20 cellular contexts compared by ENCODE assay signal in genomic region chr11:20623258-20623657, GRCh38. TPM values are rescaled to one million over a fixed set of nuclear protein-coding genes. Genes with fewer than 3 reads are reported as not detected.
DNase-seq lines count a peak whose midpoint lies in the region; ATAC-seq and TF ChIP-seq lines count a peak whose summit lies in the region.
"Had no signal": no experiment of that assay in that cellular context is flagged by ENCODE, and none has a peak within 500 bp of the region (broad histone marks: within the 10 kb centered on the region; RNA-seq: fewer than 3 reads in every experiment).

No MANE protein-coding gene starts in this region.

- ATAC-seq in left cardiac atrium (peak; percentile 38 to 78), Right ventricle myocardium inferior (no peak), PC-3 (no peak)
- ATAC-seq: GM12878, GM23338, HepG2 had no signal

- H3K9me3 Mint-ChIP-seq in neural crest cell, result no peaks in the 10 kb centered on the region
- H3K9me3 Mint-ChIP-seq: GM23338 had no signal

- no TSS peak for BruUV-seq in PC-3 (replicated peaks; lab: Mats Ljungman, UMichigan)

- no peak overlapping the region for H3K4me3 ChIP-seq in PC-3 (ENCODE audit: low read length)
- H3K4me3 ChIP-seq: BLaER1 treated with 17β-estradiol and CSF1 and Interleukin-3, amounts not matched to agents 10 nM and 100 nM; GM12878; GM23338 had no signal

- TF ChIP-seq CTCF in neural crest cell (conservative IDR thresholded peaks at IDR 0.05) (no peak), PC-3 (conservative IDR thresholded peaks at IDR 0.05; ENCODE audit: low read depth, low read length) (no peak)

- H3K9me3 ChIP-seq in PC-3 (ENCODE audit: low read length), result no peaks in the 10 kb centered on the region
- H3K9me3 ChIP-seq: BLaER1 treated with 17β-estradiol and CSF1 and Interleukin-3, amounts not matched to agents 10 nM and 100 nM had no signal

- H3F3A ChIP-seq in PC-3 (ENCODE audit: low read length, unreplicated experiment), result no peaks in the 10 kb centered on the region

- H3K9ac ChIP-seq in PC-3 (ENCODE audit: low read length), result no peak overlapping the region
- H3K9ac ChIP-seq: BLaER1 treated with 17β-estradiol and CSF1 and Interleukin-3, amounts not matched to agents 10 nM and 100 nM had no signal

- H3K36me3 Mint-ChIP-seq in neural crest cell (ENCODE audit: low read depth), result no peaks in the 10 kb centered on the region

- H3K4me1 Mint-ChIP-seq in neural crest cell, result no peaks in the 10 kb centered on the region

- H3K4me1 ChIP-seq in PC-3 (ENCODE audit: insufficient read depth, low read length), result no peaks in the 10 kb centered on the region

- DNase-seq in left cardiac atrium (no peak), Right ventricle myocardium inferior (ENCODE audit: missing footprints) (no peak), MV-4-11 (lab: John Stamatoyannopoulos, UW) (peak; percentile 62), RPMI8226 (peak; percentile 47), neural crest cell (ENCODE audit: low read depth, low spot score) (no peak), germinal center (ENCODE audit: low spot score) (no peak), PC-3 (no peak)
- DNase-seq in activated effector memory CD4-positive, alpha-beta T cell treated with anti-CD3 and anti-CD28 coated beads, Interleukin-2, amount 50 U/mL, for 16 hours, result no peak
- DNase-seq: DND-41, GDM1, KG1, NCI-H1417, NCI-H187 treated with DMSO at 0.1 percent for 48 hours, NCI-H748 treated with DMSO at 0.1 percent for 48 hours, SIG-M5 had no signal

- H2AFZ ChIP-seq in PC-3 (ENCODE audit: low read length), result no peak overlapping the region
- H2AFZ ChIP-seq: GM23338 had no signal

- H3K27me3 Mint-ChIP-seq in neural crest cell (ENCODE audit: low read depth), result peaks cover 55% of the 10 kb centered on the region

- H3K27me3 ChIP-seq in PC-3 (ENCODE audit: low read length), result peaks cover 16% of the 10 kb centered on the region
- H3K27me3 ChIP-seq: BLaER1 treated with 17β-estradiol and CSF1 and Interleukin-3, amounts not matched to agents 10 nM and 100 nM had no signal

- CTCF ChIA-PET in PC-3 (lab: Charles Lee), result no interaction called here

- POLR2A ChIA-PET in PC-3 (lab: Charles Lee; ENCODE audit: unreplicated experiment), result no interaction called here

- H3K4me2 ChIP-seq in PC-3 (ENCODE audit: low read length), result no peak overlapping the region
- H3K4me2 ChIP-seq: BLaER1 treated with 17β-estradiol and CSF1 and Interleukin-3, amounts not matched to agents 10 nM and 100 nM; GM23338 had no signal

- intact Hi-C loops in left cardiac atrium (cut with DNase I), result no loop called here
- intact Hi-C loops in Right ventricle myocardium inferior (cut with DNase I), result no loop called here
- intact Hi-C loops in PC-3 (cut with micrococcal nuclease), result no loop called here

- H3K4me3 Mint-ChIP-seq in neural crest cell, result no peak overlapping the region
- H3K4me3 Mint-ChIP-seq: GM23338 had no signal

- H4K20me1 ChIP-seq in PC-3 (ENCODE audit: low read length), result no peaks in the 10 kb centered on the region
- H4K20me1 ChIP-seq: BLaER1 treated with 17β-estradiol and CSF1 and Interleukin-3, amounts not matched to agents 10 nM and 100 nM had no signal

- H3K9me2 ChIP-seq in PC-3 (replicated peaks; ENCODE audit: low read length), result no peaks in the 10 kb centered on the region

- H3K27ac ChIP-seq in PC-3 (ENCODE audit: low read length), result no peak overlapping the region
- H3K27ac ChIP-seq: BLaER1 treated with 17β-estradiol and CSF1 and Interleukin-3, amounts not matched to agents 10 nM and 100 nM had no signal

- H3K79me2 ChIP-seq in PC-3 (ENCODE audit: low read length), result no peaks in the 10 kb centered on the region

- H3K27ac Mint-ChIP-seq in neural crest cell (ENCODE audit: unreplicated experiment), result peak overlapping the region; percentile 60
- H3K27ac Mint-ChIP-seq: GM23338 had no signal

- no peaks in the 10 kb centered on the region for H3K36me3 ChIP-seq in PC-3 (ENCODE audit: low read depth, low read length)
- H3K36me3 ChIP-seq: BLaER1 treated with 17β-estradiol and CSF1 and Interleukin-3, amounts not matched to agents 10 nM and 100 nM had no signal

RNA-seq across cellular contexts. Expression of gene SLC6A5, which starts 23.9 kb away (rescaled TPM):
- total RNA-seq in left cardiac atrium (under 1 TPM in 1 of 2 donors, not detected in 1; 0.16 TPM), Right ventricle myocardium inferior (not detected), neural crest cell (0.05 TPM in 1 of 2 replicates, not detected in the other), PC-3 (2014; rRNA removed) (not detected in 2 replicates)
- total RNA-seq: GM12878, GM23338, HepG2, MCF 10A had no signal

RNA-seq across cellular contexts. Expression of gene NELL1, which starts 46.1 kb away (rescaled TPM):
- total RNA-seq in left cardiac atrium, result not detected
- total RNA-seq in Right ventricle myocardium inferior, result not detected
- total RNA-seq in neural crest cell, result 0.51 and 1.2 TPM in 2 replicates
- total RNA-seq in PC-3 (2014; rRNA removed), result not detected in 2 replicates
- total RNA-seq: GM12878, HepG2, MCF 10A had no signal

Comparison
In these comparisons a context has a peak if more than half of its experiments do, and no peak if none do; other contexts are left out.
1. ATAC-seq: peak in left cardiac atrium (2 of 2); none in Right ventricle myocardium inferior (single experiment) and PC-3 (single experiment).
2. DNase-seq: peak in MV-4-11 (single experiment) and RPMI8226 (single experiment); none in left cardiac atrium (single experiment), Right ventricle myocardium inferior (single experiment), neural crest cell (single experiment), activated effector memory CD4-positive, alpha-beta T cell treated with anti-CD3 and anti-CD28 coated beads, Interleukin-2, amount 50 U/mL, for 16 hours (single experiment), germinal center (single experiment) and PC-3 (single experiment).